ENCODE assay signal across 15 cellular contexts in the genomic region with DNA sequence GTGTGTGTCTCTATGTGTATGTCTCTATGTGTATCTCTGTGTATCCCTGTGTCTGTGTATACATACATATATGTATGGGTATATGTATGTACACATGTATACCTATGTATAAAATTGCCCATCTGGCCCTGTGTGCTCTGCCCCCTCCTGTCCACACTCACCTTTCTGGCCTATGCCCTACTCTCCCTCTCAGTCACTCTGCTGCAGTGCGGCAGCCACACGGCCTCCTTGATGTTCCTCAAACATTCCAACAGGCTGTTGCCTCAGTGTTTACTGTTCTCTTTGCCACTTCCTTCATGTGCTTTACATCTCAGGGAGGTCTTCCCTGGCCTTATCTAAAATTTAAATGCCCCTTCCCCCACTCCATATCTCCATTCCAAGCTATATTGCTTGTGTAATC. TPM values are rescaled to one million over a fixed set of nuclear protein-coding genes. Genes with fewer than 3 reads are reported as not detected.
A peak's percentile ranks its signal among the peaks of the same experiment; 100 is the strongest.
DNase-seq lines count a peak whose midpoint lies in the region; ATAC-seq, FAIRE-seq and TF ChIP-seq lines count a peak whose summit lies in the region.
"Had no signal": no experiment of that assay in that cellular context is flagged by ENCODE, and none has a peak within 500 bp of the region (broad histone marks: within the 10 kb centered on the region; RNA-seq: fewer than 3 reads in every experiment).

No MANE protein-coding gene starts in this region.

- H3K9me3 ChIP-seq in esophagus muscularis mucosa, result no peaks in the 10 kb centered on the region
- H3K9me3 ChIP-seq in HepG2 (ENCODE audit: low read length), result no peaks in the 10 kb centered on the region
- peaks cover 0 to 4% of the 10 kb centered on the region in 2 donors for H3K9me3 ChIP-seq in neuronal stem cell (replicated peaks in 1 of 2; ENCODE audit: control insufficient read depth in 2 of 2, insufficient read depth in 1 of 2, low read depth in 1 of 2, low read length in 2 of 2)
- H3K9me3 ChIP-seq in T-helper 17 cell (ENCODE audit: control insufficient read depth, low read length, poor library complexity, severe bottlenecking), result no peaks in the 10 kb centered on the region
- H3K9me3 ChIP-seq in smooth muscle cell (replicated peaks; ENCODE audit: low read depth), result no peaks in the 10 kb centered on the region
- H3K9me3 ChIP-seq: A549, MG63, SJSA1 had no signal

- no peaks in the 10 kb centered on the region for H3K79me1 ChIP-seq in neuronal stem cell (ENCODE audit: low read depth, low read length)

- H3K4me1 Mint-ChIP-seq in T-helper 17 cell, result no peaks in the 10 kb centered on the region
- H3K4me1 Mint-ChIP-seq: CD4-positive, alpha-beta memory T cell had no signal

- TF ChIP-seq CTCF in esophagus muscularis mucosa (IDR thresholded peaks at IDR 0.05) (no peak), HepG2 (CRISPR knock-in tag; IDR thresholded peaks at IDR 0.05) (no peak), smooth muscle cell (IDR thresholded peaks at IDR 0.05; ENCODE audit: borderline replicate concordance, insufficient read depth, poor library complexity, severe bottlenecking) (no peak)

- H2BK12ac ChIP-seq in neuronal stem cell (ENCODE audit: low read length), result peak overlapping the region; percentile 43

- peak; percentile 91 for DNase-seq in esophagus muscularis mucosa (ENCODE audit: extremely low spot score)
- no peak for DNase-seq in HepG2 (ENCODE audit: low spot score)
- DNase-seq in neuronal stem cell (ENCODE audit: low spot score), result no peak
- no peak for DNase-seq in T-helper 17 cell
- DNase-seq in activated CD4-positive, CD25-positive, alpha-beta regulatory T cell treated with anti-CD3 and anti-CD28 coated beads, Interleukin-2, amount 50 U/mL, for 72 hours, result no peak
- DNase-seq in smooth muscle cell (lab: John Stamatoyannopoulos, UW; ENCODE audit: unreplicated experiment), result no peak
- no peak for DNase-seq in NCI-H526 treated with DMSO at 0.1 percent for 48 hours (lab: John Stamatoyannopoulos, UW)
- DNase-seq: CD4-positive, alpha-beta memory T cell; NCI-H1930; NCI-H2107 had no signal

- no peaks in the 10 kb centered on the region for H3K27me3 Mint-ChIP-seq in T-helper 17 cell
- H3K27me3 Mint-ChIP-seq: CD4-positive, alpha-beta memory T cell had no signal

- no peak overlapping the region for H3K4ac ChIP-seq in neuronal stem cell (ENCODE audit: low read length)

- no peak overlapping the region for H3K4me3 Mint-ChIP-seq in T-helper 17 cell
- H3K4me3 Mint-ChIP-seq: CD4-positive, alpha-beta memory T cell had no signal

- POLR2A ChIA-PET in HepG2 (lab: Yijun Ruan, JAX), result no interaction called here

- H3K4me2 ChIP-seq in HepG2 (ENCODE audit: low read depth, low read length) (no peak overlapping the region), neuronal stem cell (ENCODE audit: insufficient read depth, low read length, poor library complexity, severe bottlenecking) (no peak overlapping the region), smooth muscle cell (no peak overlapping the region)
- H3K4me2 ChIP-seq: A549 had no signal

- H2AK5ac ChIP-seq in neuronal stem cell (ENCODE audit: low read depth, low read length), result no peak overlapping the region

- no peak for FAIRE-seq in HepG2 (lab: Jason Lieb, UNC)
- FAIRE-seq: A549, G401.6 had no signal

- TF ChIP-seq EP300 in esophagus muscularis mucosa (IDR thresholded peaks at IDR 0.05) (no peak), HepG2 (IDR thresholded peaks at IDR 0.05; ENCODE audit: low read depth in 2 of 2, low read length in 2 of 2) (no peak), HepG2 (CRISPR knock-in tag; IDR thresholded peaks at IDR 0.05; ENCODE audit: borderline replicate concordance) (no peak)

- no peaks in the 10 kb centered on the region for H4K20me1 ChIP-seq in HepG2 (ENCODE audit: insufficient read depth, low read length)
- H4K20me1 ChIP-seq in smooth muscle cell (ENCODE audit: low read depth), result no peaks in the 10 kb centered on the region

- no peak overlapping the region for H2AFZ ChIP-seq in HepG2 (ENCODE audit: low read length)
- H2AFZ ChIP-seq in neuronal stem cell (ENCODE audit: low read length), result peak overlapping the region; percentile 19
- no peak overlapping the region for H2AFZ ChIP-seq in smooth muscle cell (ENCODE audit: low read depth)

- ATAC-seq in HepG2 (peak; percentile 54), T-helper 17 cell (no peak)
- ATAC-seq: K562 had no signal

- H3K9ac ChIP-seq in HepG2 (ENCODE audit: insufficient read depth, low read depth, low read length), result no peak overlapping the region
- H3K9ac ChIP-seq in neuronal stem cell (ENCODE audit: low read depth, low read length, poor library complexity), result peak overlapping the region; percentile 25
- H3K9ac ChIP-seq in smooth muscle cell (ENCODE audit: low read depth), result no peak overlapping the region

- no peak for TF ChIP-seq POLR2A in esophagus muscularis mucosa (IDR thresholded peaks at IDR 0.05; ENCODE audit: low read depth)
- no peak for TF ChIP-seq POLR2A in HepG2 (IDR thresholded peaks at IDR 0.05; ENCODE audit: insufficient read depth in 1 of 2, low read depth in 2 of 2, low read length in 2 of 2)

- no peak overlapping the region for H3K14ac ChIP-seq in neuronal stem cell (ENCODE audit: low read length)

- H3K36me3 Mint-ChIP-seq in T-helper 17 cell (ENCODE audit: low read depth), result no peaks in the 10 kb centered on the region
- H3K36me3 Mint-ChIP-seq: CD4-positive, alpha-beta memory T cell had no signal

- no peak overlapping the region for H3K27ac Mint-ChIP-seq in T-helper 17 cell
- H3K27ac Mint-ChIP-seq: CD4-positive, alpha-beta memory T cell had no signal

- H3K4me1 ChIP-seq in esophagus muscularis mucosa (peaks cover 12 to 28% (median 25%) of the 10 kb centered on the region in 4 donors), HepG2 (ENCODE audit: insufficient read depth, low read length) (no peaks in the 10 kb centered on the region), neuronal stem cell (ENCODE audit: control insufficient read depth in 2 of 2, insufficient read depth in 1 of 2, low read depth in 1 of 2, low read length in 2 of 2) (no peaks in the 10 kb centered on the region), smooth muscle cell (ENCODE audit: low read depth) (no peaks in the 10 kb centered on the region)
- H3K4me1 ChIP-seq: A549, SJSA1 had no signal

- H3F3A ChIP-seq in smooth muscle cell (ENCODE audit: low read depth), result no peaks in the 10 kb centered on the region

- H3K27ac ChIP-seq in esophagus muscularis mucosa (replicated peaks in 1 of 4), result no peak overlapping the region
- H3K27ac ChIP-seq in HepG2 (ENCODE audit: extremely low read length, insufficient read depth, low read length), result no peak overlapping the region
- H3K27ac ChIP-seq in neuronal stem cell (replicated peaks; ENCODE audit: low read length), result no peak overlapping the region
- no peak overlapping the region for H3K27ac ChIP-seq in smooth muscle cell (ENCODE audit: low read depth)
- H3K27ac ChIP-seq: A549, SJSA1 had no signal

- no peak overlapping the region for H2BK120ac ChIP-seq in neuronal stem cell (ENCODE audit: low read depth, low read length)

- no peak overlapping the region for H3K4me3 ChIP-seq in esophagus muscularis mucosa
- H3K4me3 ChIP-seq in HepG2 (replicated peaks in 1 of 3; ENCODE audit: insufficient read depth in 1 of 3, low read depth in 2 of 3, low read length in 3 of 3), result no peak overlapping the region
- no peak overlapping the region for H3K4me3 ChIP-seq in neuronal stem cell (ENCODE audit: low read length in 2 of 2)
- no peak overlapping the region for H3K4me3 ChIP-seq in smooth muscle cell
- H3K4me3 ChIP-seq: A549, K562, MG63, SJSA1 had no signal

- H3K27me3 ChIP-seq in esophagus muscularis mucosa (no peaks in the 10 kb centered on the region), HepG2 (ENCODE audit: control insufficient read depth in 1 of 2, insufficient read depth in 2 of 2, low read length in 2 of 2) (no peaks in the 10 kb centered on the region), neuronal stem cell (ENCODE audit: control insufficient read depth in 3 of 3, insufficient read depth in 3 of 3, low read depth in 1 of 3, low read length in 3 of 3) (no peaks in the 10 kb centered on the region), smooth muscle cell (ENCODE audit: low read depth) (no peaks in the 10 kb centered on the region)
- H3K27me3 ChIP-seq: MG63, SJSA1 had no signal

- WGBS in esophagus muscularis mucosa, result 88% methylated on average over 2 of the region's 2 CpGs
- 0% methylated on average over 2 of the region's 2 CpGs for WGBS in HepG2 (ENCODE audit: low lambda C conversion rate)
- WGBS in neuronal stem cell (ENCODE audit: extremely low coverage in 2 of 2, insufficient read length in 2 of 2, insufficient replicate concordance in 1 of 2), 2 donors, result no CpG with 5 or more reads among the region's 2 CpGs
- WGBS in smooth muscle cell (ENCODE audit: low lambda C conversion rate), result 85% methylated on average over 2 of the region's 2 CpGs

- in situ Hi-C loops in HepG2 (cut with HindIII; ENCODE audit: extremely low pct_ligation_motif_present, low pct_unique_long_range_greater_than_20kb), result no loop called here

- no peak overlapping the region for H3K18ac ChIP-seq in neuronal stem cell (ENCODE audit: low read length)

- CTCF ChIA-PET in HepG2 (lab: Yijun Ruan, JAX; ENCODE audit: low intra/inter-chr PET ratio, low total read pairs), result interaction anchor here (1.4 to 1.8 kb wide), 2 partner anchors 61 to 465 kb away, joined by 7 to 9 read pairs; no protein-coding TSS in a partner anchor

- BruUV-seq in HepG2 (replicated peaks; lab: Mats Ljungman, UMichigan), result no TSS peak

- no peak overlapping the region for H4K8ac ChIP-seq in neuronal stem cell (ENCODE audit: low read depth, low read length)

- no peak for TF ChIP-seq RAD21 in HepG2 (CRISPR knock-in tag; IDR thresholded peaks at IDR 0.05)

- H2BK5ac ChIP-seq in neuronal stem cell (ENCODE audit: low read length), result no peak overlapping the region

- H3K79me2 ChIP-seq in HepG2 (ENCODE audit: insufficient read depth, low read length), result no peaks in the 10 kb centered on the region
- no peaks in the 10 kb centered on the region for H3K79me2 ChIP-seq in smooth muscle cell (ENCODE audit: low read depth)

- H2BK15ac ChIP-seq in neuronal stem cell (ENCODE audit: low read length), result no peak overlapping the region

- no peak overlapping the region for H3K23ac ChIP-seq in neuronal stem cell (ENCODE audit: low read depth, low read length, poor library complexity)

- intact Hi-C loops in esophagus muscularis mucosa (cut with DNase I) (loop anchor here (5.0 kb wide), 2 partner anchors 60 to 465 kb away; no protein-coding TSS in a partner anchor), HepG2 (cut with micrococcal nuclease; ENCODE audit: unreplicated experiment) (loop anchor here (1.0 to 5.0 kb wide), 2 partner anchors 61 to 465 kb away; no protein-coding TSS in a partner anchor)

- no peaks in the 10 kb centered on the region for H3K36me3 ChIP-seq in esophagus muscularis mucosa
- H3K36me3 ChIP-seq in HepG2 (replicated peaks in 1 of 2; ENCODE audit: control insufficient read depth in 1 of 2, insufficient read depth in 2 of 2, low read length in 2 of 2), result no peaks in the 10 kb centered on the region
- H3K36me3 ChIP-seq in neuronal stem cell (replicated peaks in 1 of 2; ENCODE audit: control insufficient read depth in 2 of 2, insufficient read depth in 2 of 2, low read length in 2 of 2), result no peaks in the 10 kb centered on the region
- H3K36me3 ChIP-seq in smooth muscle cell (ENCODE audit: low read depth), result no peaks in the 10 kb centered on the region
- H3K36me3 ChIP-seq: MG63, SJSA1 had no signal

- no peak overlapping the region for H4K91ac ChIP-seq in neuronal stem cell (ENCODE audit: low read depth, low read length, poor library complexity)

RNA-seq across cellular contexts. Expression of gene RNF180, which starts 18.3 kb away (rescaled TPM):
- 10 to 100 TPM; 17.9 to 22.4 (median 21.0) TPM for total RNA-seq in esophagus muscularis mucosa
- total RNA-seq in HepG2 (2016; rRNA removed; fragmentation: Illumina TruSeq; extraction: Trizol), result 0.11 and 0.20 TPM in 2 replicates
- 0.09 and 0.10 TPM in 2 replicates for total RNA-seq in HepG2 (2016; cell fraction: cytosol; rRNA removed; fragmentation: Illumina TruSeq; extraction: Trizol; ENCODE audit: low read depth)
- 0.03 and 0.13 TPM in 2 replicates for total RNA-seq in HepG2 (2016; cell fraction: insoluble cytoplasmic fraction; rRNA removed; fragmentation: Illumina TruSeq; extraction: Trizol)
- total RNA-seq in HepG2 (2016; cell fraction: membrane; rRNA removed; fragmentation: Illumina TruSeq; extraction: Trizol), result 0.03 TPM in 1 of 2 replicates, not detected in the other
- 0.41 and 0.56 TPM in 2 replicates for total RNA-seq in HepG2 (2016; cell fraction: nucleus; rRNA removed; fragmentation: Illumina TruSeq; extraction: Trizol)
- polyA plus RNA-seq in HepG2 (2011; rRNA removed), result 0.04 TPM in 1 of 2 replicates, not detected in the other
- 0.01 and 0.05 TPM in 2 replicates for polyA plus RNA-seq in HepG2 (2011; cell fraction: cytosol; rRNA removed)
- not detected in 2 replicates for polyA plus RNA-seq in HepG2 (2011; cell fraction: nucleus; rRNA removed)
- 0.05 and 0.13 TPM in 2 replicates for polyA plus RNA-seq in HepG2 (2012)
- not detected in 2 replicates for polyA plus RNA-seq in HepG2 (2016; cell fraction: cytosol; fragmentation: Illumina TruSeq; extraction: Trizol; ENCODE audit: low read depth)
- not detected in 2 replicates for polyA plus RNA-seq in HepG2 (2016; cell fraction: insoluble cytoplasmic fraction; fragmentation: Illumina TruSeq; extraction: Trizol; ENCODE audit: low read depth)
- not detected in 2 replicates for polyA plus RNA-seq in HepG2 (2016; cell fraction: membrane; fragmentation: Illumina TruSeq; extraction: Trizol; ENCODE audit: low read depth)
- 0.56 TPM in 1 of 2 replicates, not detected in the other for polyA plus RNA-seq in HepG2 (2016; cell fraction: nucleus; fragmentation: Illumina TruSeq; extraction: Trizol; ENCODE audit: insufficient read depth, low read depth)
- not detected in 2 replicates for polyA minus RNA-seq in HepG2 (2011; rRNA and poly(A)+ RNA removed; ENCODE audit: low replicate concordance)
- not detected in 2 replicates for polyA minus RNA-seq in HepG2 (2011; cell fraction: cytosol; rRNA and poly(A)+ RNA removed)
- 0.26 and 0.37 TPM in 2 replicates for polyA minus RNA-seq in HepG2 (2011; cell fraction: nucleus; rRNA and poly(A)+ RNA removed)
- 2.9 TPM for polyA plus RNA-seq in neuronal stem cell (2013, experiment 1 of 2)
- polyA plus RNA-seq in neuronal stem cell (2013, experiment 2 of 2), result 3.1 TPM
- total RNA-seq in T-helper 17 cell, result not detected
- 3.8 and 8.3 TPM in 2 replicates for total RNA-seq in smooth muscle cell
- 1.4 and 3.0 TPM in 2 replicates for polyA plus RNA-seq in smooth muscle cell
- total RNA-seq: CD4-positive, alpha-beta memory T cell had no signal
- polyA plus RNA-seq: CD4-positive, alpha-beta memory T cell; K562 had no signal
